In genomic region chr19:51507640-51508058, GRCh38 we compare ENCODE assay signal across 20 cellular contexts. TPM values are rescaled to one million over a fixed set of nuclear protein-coding genes. Genes with fewer than 3 reads are reported as not detected.
"Had no signal": no experiment of that assay in that cellular context is flagged by ENCODE, and none has a peak within 500 bp of the region (broad histone marks: within the 10 kb centered on the region; RNA-seq: fewer than 3 reads in every experiment).

No MANE protein-coding gene starts in this region.

- H3K4me1 ChIP-seq: neural progenitor cell, parathyroid adenoma, thyroid gland, uterus had no signal

- H3K27me3 ChIP-seq: brain microvascular endothelial cell, neural progenitor cell, thyroid gland, uterus had no signal

- H3K9ac ChIP-seq: neural progenitor cell, parathyroid adenoma had no signal

- DNase-seq: activated B cell treated with CpG ODN at 0.5 μM for 24 hours; activated CD4-positive, alpha-beta T cell treated with anti-CD3 and anti-CD28 coated beads, Interleukin-2, amount 10 ng/mL, durations not matched to agents 7 days and 5 days; activated effector memory CD4-positive, alpha-beta T cell treated with anti-CD3 and anti-CD28 coated beads, Interleukin-2, amount 50 U/mL, for 16 hours; activated T-cell treated with anti-CD3 and anti-CD28 coated beads, Interleukin-2, amount 50 U/mL, for 24 hours; amygdala; brain microvascular endothelial cell; dermis blood vessel endothelial cell; endodermal cell; kidney; stimulated activated CD4-positive, alpha-beta T cell treated with anti-CD3 and anti-CD28 coated beads, Interleukin-15, amount 100 ng/mL, for 24 hours; stimulated activated CD4-positive, alpha-beta T cell treated with anti-CD3 and anti-CD28 coated beads, Interleukin-4, amount 100 ng/mL, for 24 hours; thyroid gland; uterus had no signal

- H3K4me3 Mint-ChIP-seq: activated B cell treated with CpG ODN at 0.5 μM for 24 hours; activated CD4-positive, alpha-beta T cell treated with anti-CD3 and anti-CD28 coated beads, Interleukin-2, amount 10 ng/mL, durations not matched to agents 7 days and 5 days; activated T-cell treated with anti-CD3 and anti-CD28 coated beads, Interleukin-2, amount 50 U/mL, for 24 hours; endodermal cell; mesothelial cell of epicardium; neural progenitor cell had no signal

- H3K4me1 Mint-ChIP-seq: activated B cell treated with CpG ODN at 0.5 μM for 24 hours, endodermal cell, mesothelial cell of epicardium, neural progenitor cell had no signal

- ATAC-seq: activated naive CD4-positive, alpha-beta T cell treated with anti-CD3 and anti-CD28 coated beads, Interleukin-2, amount 50 U/mL, for 72 hours had no signal

- H3K27ac Mint-ChIP-seq: activated B cell treated with CpG ODN at 0.5 μM for 24 hours; activated CD4-positive, alpha-beta T cell treated with anti-CD3 and anti-CD28 coated beads, Interleukin-2, amount 10 ng/mL, durations not matched to agents 7 days and 5 days; activated naive CD4-positive, alpha-beta T cell treated with anti-CD3 and anti-CD28 coated beads, Interleukin-2, amount 50 U/mL, for 72 hours; activated T-cell treated with anti-CD3 and anti-CD28 coated beads, Interleukin-2, amount 50 U/mL, for 24 hours; endodermal cell; mesothelial cell of epicardium; neural progenitor cell had no signal

- H3K4me3 ChIP-seq: neural progenitor cell, thyroid gland, uterus had no signal

- H3K36me3 Mint-ChIP-seq: mesothelial cell of epicardium, neural progenitor cell had no signal

- H3K9me3 ChIP-seq: thyroid gland, uterus had no signal

- H3K9me3 Mint-ChIP-seq: activated B cell treated with CpG ODN at 0.5 μM for 24 hours, neural progenitor cell had no signal

- H3K27ac ChIP-seq: brain microvascular endothelial cell, neural progenitor cell, parathyroid adenoma, thyroid gland, uterus had no signal

- H3K36me3 ChIP-seq: brain microvascular endothelial cell, neural progenitor cell, thyroid gland, uterus had no signal

RNA-seq across cellular contexts. Expression of gene SIGLEC12, which starts 6.0 kb away (rescaled TPM):
- total RNA-seq: activated B cell treated with CpG ODN at 0.5 μM for 24 hours, dermis blood vessel endothelial cell, endodermal cell, mesothelial cell of epicardium, myocyte, renal cortical epithelial cell had no signal

RNA-seq across cellular contexts. Expression of gene SIGLEC6, which starts 23.8 kb away (rescaled TPM):
- total RNA-seq: activated naive CD4-positive, alpha-beta T cell treated with anti-CD3 and anti-CD28 coated beads, Interleukin-2, amount 50 U/mL, for 72 hours; dermis blood vessel endothelial cell; mesothelial cell of epicardium; myocyte; renal cortical epithelial cell; thyroid gland had no signal

RNA-seq across cellular contexts. Expression of gene CEACAM18, which starts 29.3 kb away (rescaled TPM):
- total RNA-seq: activated B cell treated with CpG ODN at 0.5 μM for 24 hours; activated CD4-positive, alpha-beta T cell treated with anti-CD3 and anti-CD28 coated beads, Interleukin-2, amount 10 ng/mL, durations not matched to agents 7 days and 5 days; activated naive CD4-positive, alpha-beta T cell treated with anti-CD3 and anti-CD28 coated beads, Interleukin-2, amount 50 U/mL, for 72 hours; dermis blood vessel endothelial cell; endodermal cell; kidney; lower leg skin; mesothelial cell of epicardium; myocyte; renal cortical epithelial cell; thyroid gland; uterus had no signal

RNA-seq across cellular contexts. Expression of gene SIGLEC8, which starts 49.4 kb away (rescaled TPM):
- total RNA-seq: activated B cell treated with CpG ODN at 0.5 μM for 24 hours; activated CD4-positive, alpha-beta T cell treated with anti-CD3 and anti-CD28 coated beads, Interleukin-2, amount 10 ng/mL, durations not matched to agents 7 days and 5 days; activated naive CD4-positive, alpha-beta T cell treated with anti-CD3 and anti-CD28 coated beads, Interleukin-2, amount 50 U/mL, for 72 hours; dermis blood vessel endothelial cell; endodermal cell; mesothelial cell of epicardium; myocyte; renal cortical epithelial cell had no signal
